Comparison of ENCODE assay signal across 10 cellular contexts in genomic region chr10:73768881-73769280, GRCh38. TPM values are rescaled to one million over a fixed set of nuclear protein-coding genes. Genes with fewer than 3 reads are reported as not detected.
A peak's percentile ranks its signal among the peaks of the same experiment; 100 is the strongest.
DNase-seq lines count a peak whose midpoint lies in the region; ATAC-seq and TF ChIP-seq lines count a peak whose summit lies in the region.
"Had no signal": no experiment of that assay in that cellular context is flagged by ENCODE, and none has a peak within 500 bp of the region (broad histone marks: within the 10 kb centered on the region; RNA-seq: fewer than 3 reads in every experiment).

No MANE protein-coding gene starts in this region.

- TF ChIP-seq CTCF in HEK293 (tag by site-specific recombination; IDR thresholded peaks at IDR 0.05) (0 out of 2 replicates have a peak, but pooled peaks have one; percentile 15), chondrocyte (IDR thresholded peaks at IDR 0.05) (no peak), mesothelial cell of epicardium (IDR thresholded peaks at IDR 0.05; ENCODE audit: unreplicated experiment) (no peak)

- H3K4me3 ChIP-seq in HEK293 (ENCODE audit: low read depth, low read length) = no peak overlapping the region

- no peaks in the 10 kb centered on the region for H3K9me3 ChIP-seq in HEK293 (ENCODE audit: control insufficient read depth, insufficient read depth, low read depth, low read length)
- H3K9me3 ChIP-seq: neutrophil had no signal

- CTCF ChIA-PET in HEK293 (lab: Yijun Ruan, JAX) = interaction anchor here (0.6 kb wide), 1 partner anchor 231 kb away, joined by 3 read pairs; no protein-coding TSS in a partner anchor

- H3K27ac ChIP-seq in HEK293 (ENCODE audit: extremely low read depth, low read depth, low read length) = no peak overlapping the region

- TF ChIP-seq POLR2A in erythroblast (IDR thresholded peaks at IDR 0.05; ENCODE audit: low read length) = no peak

- H3K36me3 Mint-ChIP-seq in chondrocyte (ENCODE audit: low read depth) (peaks cover 52% of the 10 kb centered on the region), mesothelial cell of epicardium (peaks cover 41% of the 10 kb centered on the region)

- H3K27me3 Mint-ChIP-seq in chondrocyte (ENCODE audit: low read depth) (no peaks in the 10 kb centered on the region), mesothelial cell of epicardium (ENCODE audit: low read depth) (no peaks in the 10 kb centered on the region)

- no peak for ATAC-seq in HG03039 (IDR thresholded peaks at IDR 0.05; ENCODE audit: unreplicated experiment)
- no peak for ATAC-seq in HG03097 (IDR thresholded peaks at IDR 0.05; ENCODE audit: low FRiP score, unreplicated experiment)

- H3K9me3 Mint-ChIP-seq in chondrocyte (ENCODE audit: low read depth) (no peaks in the 10 kb centered on the region), mesothelial cell of epicardium (no peaks in the 10 kb centered on the region)

- DNase-seq in activated CD4-positive, alpha-beta T cell treated with anti-CD3 and anti-CD28 coated beads, Interleukin-2, amount 50 U/mL, for 1 hour = peak; percentile 73
- DNase-seq in chondrocyte (ENCODE audit: low spot score) (no peak), erythroblast (lab: John Stamatoyannopoulos, UW) (no peak), mesothelial cell of epicardium (ENCODE audit: low spot score in 2 of 2, unreplicated experiment in 2 of 2) (no peak)
- DNase-seq in stimulated activated CD8-positive, alpha-beta memory T cell treated with anti-CD3 and anti-CD28 coated beads, Interleukin-4, amount 100 ng/mL, for 48 hours = peak; percentile 60
- DNase-seq: NCI-H2081 treated with DMSO at 0.1 percent for 48 hours had no signal

- H3K27ac Mint-ChIP-seq in chondrocyte (ENCODE audit: unreplicated experiment) = peak overlapping the region; percentile 71
- no peak overlapping the region for H3K27ac Mint-ChIP-seq in mesothelial cell of epicardium

- peaks cover 24 to 76% of the 10 kb centered on the region in 2 experiments for H3K36me3 ChIP-seq in HEK293 (ENCODE audit: control insufficient read depth in 2 of 2, insufficient read depth in 1 of 2, low read length in 2 of 2)

- POLR2A ChIA-PET in HEK293 (lab: Yijun Ruan, JAX) = interaction anchor here (1.0 to 2.0 kb wide), 2 partner anchors 13 to 22 kb away, joined by 3 to 7 read pairs; partner anchors contain the start of gene CHCHD1

- peaks cover 20% of the 10 kb centered on the region for H3K4me1 Mint-ChIP-seq in chondrocyte (ENCODE audit: low read depth)
- H3K4me1 Mint-ChIP-seq in mesothelial cell of epicardium = peaks cover 16% of the 10 kb centered on the region

- H3K4me1 ChIP-seq in HEK293 (ENCODE audit: control insufficient read depth, insufficient read depth, low read length) = peaks cover 2% of the 10 kb centered on the region; the same call in 1 of the 2 replicates

- H3K4me3 Mint-ChIP-seq in chondrocyte (ENCODE audit: unreplicated experiment) = no peak overlapping the region
- H3K4me3 Mint-ChIP-seq in mesothelial cell of epicardium = no peak overlapping the region

TF ChIP-seq in HEK293, 187 proteins besides CTCF, POLR2A, EP300 and RAD21:
- TF ChIP-seq ZNF530 (tag by site-specific recombination; IDR thresholded peaks at IDR 0.05; ENCODE audit: low read depth) = no peak
- peak; percentile 29; the same call in 1 of the 2 replicates for TF ChIP-seq ZBTB17 (tag by site-specific recombination; IDR thresholded peaks at IDR 0.05)

RNA-seq across cellular contexts. Expression of gene CHCHD1, which starts 13.0 kb away (rescaled TPM):
- total RNA-seq in chondrocyte (14.8 to 27.5 TPM (median 17.4 TPM) in 3 replicates), mesothelial cell of epicardium (21.0 to 23.5 TPM (median 23.1 TPM) in 3 replicates)

RNA-seq across cellular contexts. Expression of gene ZSWIM8, which starts 16.5 kb away (rescaled TPM):
- total RNA-seq in chondrocyte (102 to 124 TPM (median 117 TPM) in 3 replicates), mesothelial cell of epicardium (121 to 131 TPM (median 122 TPM) in 3 replicates)

RNA-seq across cellular contexts. Expression of gene SEC24C, which starts 24.7 kb away (rescaled TPM):
- total RNA-seq in chondrocyte (54.0 to 69.1 TPM (median 55.6 TPM) in 3 replicates), mesothelial cell of epicardium (74.8 to 77.6 TPM (median 75.5 TPM) in 3 replicates)

RNA-seq across cellular contexts. Expression of gene NDST2, which starts 42.5 kb away (rescaled TPM):
- total RNA-seq in chondrocyte (24.4 to 29.0 TPM (median 27.3 TPM) in 3 replicates), mesothelial cell of epicardium (37.2 to 40.8 TPM (median 38.7 TPM) in 3 replicates)

Comparison
In these comparisons a context has a peak if more than half of its experiments do, and no peak if none do; other contexts are left out.
1. DNase-seq: peak in activated CD4-positive, alpha-beta T cell treated with anti-CD3 and anti-CD28 coated beads, Interleukin-2, amount 50 U/mL, for 1 hour (single experiment) and stimulated activated CD8-positive, alpha-beta memory T cell treated with anti-CD3 and anti-CD28 coated beads, Interleukin-4, amount 100 ng/mL, for 48 hours (single experiment); none in chondrocyte (single experiment), erythroblast (0 of 2) and mesothelial cell of epicardium (0 of 2).